Comparison of ENCODE assay signal across 8 cellular contexts in the genomic region with DNA sequence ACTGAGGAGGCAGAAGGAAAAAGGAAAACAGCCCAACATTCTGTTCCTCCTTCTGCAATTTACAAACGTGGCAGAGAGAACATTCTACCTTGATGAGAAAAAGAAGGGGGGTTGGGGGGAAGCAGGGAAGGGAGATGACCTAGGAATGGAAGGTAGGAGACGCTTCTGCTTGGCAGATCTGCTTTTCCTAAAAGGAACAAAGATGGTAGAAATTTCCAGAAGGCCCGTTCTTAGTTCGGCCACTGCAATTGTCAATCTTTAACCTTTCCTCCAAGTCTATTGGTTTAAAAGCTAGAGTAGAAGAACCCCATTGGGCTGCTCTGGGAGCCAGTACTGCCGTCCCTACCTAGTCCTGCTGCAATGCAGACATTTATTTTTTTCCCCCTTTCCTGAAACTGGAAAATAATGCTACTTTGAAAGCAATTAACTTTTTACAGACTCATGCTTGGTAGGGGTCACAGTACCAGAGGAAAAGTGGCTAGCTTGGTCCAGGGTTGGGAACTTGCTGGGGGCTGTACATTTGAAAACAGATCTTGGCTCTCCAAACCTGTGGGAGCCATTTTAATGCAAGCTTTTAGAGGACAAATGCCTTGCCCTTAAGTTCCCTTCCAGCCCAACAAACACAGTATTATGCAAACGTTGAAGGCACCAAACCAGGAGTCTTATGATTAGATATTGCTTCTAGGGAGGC. TPM values are rescaled to one million over a fixed set of nuclear protein-coding genes. Genes with fewer than 3 reads are reported as not detected.
A peak's percentile ranks its signal among the peaks of the same experiment; 100 is the strongest.
DNase-seq lines count a peak whose midpoint lies in the region; ATAC-seq, FAIRE-seq and TF ChIP-seq lines count a peak whose summit lies in the region.

No MANE protein-coding gene starts in this region.

- H3K27me3 ChIP-seq in A673 (replicated peaks; ENCODE audit: insufficient read depth, low read depth, low read length, poor library complexity), result no peaks in the 10 kb centered on the region
- H3K27me3 ChIP-seq in HUES6 (ENCODE audit: control insufficient read depth, insufficient read depth, low read length), result no peaks in the 10 kb centered on the region
- no peaks in the 10 kb centered on the region; a peak in 1 of 5 replicates for H3K27me3 ChIP-seq in HepG2 (ENCODE audit: control insufficient read depth in 1 of 2, insufficient read depth in 2 of 2, low read length in 2 of 2)
- no peaks in the 10 kb centered on the region for H3K27me3 ChIP-seq in vagina

- intact Hi-C loops in A673 (cut with micrococcal nuclease; ENCODE audit: unreplicated experiment) (no loop called here), HepG2 (cut with micrococcal nuclease; ENCODE audit: unreplicated experiment) (no loop called here), vagina (cut with DNase I) (no loop called here)

- in situ Hi-C loops in HepG2 (cut with HindIII; ENCODE audit: extremely low pct_ligation_motif_present, low pct_unique_long_range_greater_than_20kb), result no loop called here

- peaks cover 43% of the 10 kb centered on the region for H4K20me1 ChIP-seq in HepG2 (ENCODE audit: insufficient read depth, low read length)

- BruUV-seq in A673 (replicated peaks; lab: Mats Ljungman, UMichigan), result no TSS peak
- BruUV-seq in HepG2 (replicated peaks; lab: Mats Ljungman, UMichigan), result no TSS peak

- TF ChIP-seq EP300 in HepG2 (IDR thresholded peaks at IDR 0.05; ENCODE audit: low read depth in 2 of 2, low read length in 2 of 2) (0 out of 4 replicates have a peak, but pooled peaks of 1 of the 2 experiments have one; percentile 5), HepG2 (CRISPR knock-in tag; IDR thresholded peaks at IDR 0.05; ENCODE audit: borderline replicate concordance) (no peak)

- no peak for FAIRE-seq in HepG2 (lab: Jason Lieb, UNC)

- DNase-seq in A673 (ENCODE audit: low spot score) (no peak), HepG2 (ENCODE audit: low spot score) (no peak), vagina (ENCODE audit: extremely low spot score in 2 of 2) (no peak), LoVo (ENCODE audit: low spot score) (no peak)

- TF ChIP-seq CTCF in A673 (conservative IDR thresholded peaks at IDR 0.05; ENCODE audit: low read depth, low read length) (no peak), HepG2 (CRISPR knock-in tag; IDR thresholded peaks at IDR 0.05) (no peak), vagina (IDR thresholded peaks at IDR 0.05) (no peak)

- CTCF ChIA-PET in A673 (lab: Charles Lee), result no interaction called here
- CTCF ChIA-PET in HepG2 (lab: Yijun Ruan, JAX; ENCODE audit: low intra/inter-chr PET ratio, low total read pairs), result interaction anchor here (1.7 kb wide), 1 partner anchor 30 kb away, joined by 7 read pairs; no protein-coding TSS in a partner anchor

- H3K4me2 ChIP-seq in HepG2 (ENCODE audit: low read depth, low read length), result peak overlapping the region; percentile 91

- peak overlapping the region; percentile 97 for H3K27ac ChIP-seq in A673 (ENCODE audit: low read depth, low read length, poor library complexity, severe bottlenecking)
- H3K27ac ChIP-seq in HUES6 (ENCODE audit: low read depth, low read length), result peak overlapping the region; percentile 95
- H3K27ac ChIP-seq in angular gyrus (ENCODE audit: low read depth, low read length), result peak overlapping the region; percentile 100
- H3K27ac ChIP-seq in HepG2 (ENCODE audit: extremely low read length, insufficient read depth, low read length), result peak overlapping the region; percentile 99
- peak overlapping the region; percentile 99 for H3K27ac ChIP-seq in vagina

- no peak for TF ChIP-seq RAD21 in HepG2 (CRISPR knock-in tag; IDR thresholded peaks at IDR 0.05)

- H2AFZ ChIP-seq in HepG2 (ENCODE audit: low read length), result no peak overlapping the region

- no peaks in the 10 kb centered on the region for H3K9me3 ChIP-seq in A673 (ENCODE audit: low read depth, low read length, poor library complexity, severe bottlenecking)
- no peaks in the 10 kb centered on the region for H3K9me3 ChIP-seq in HUES6 (ENCODE audit: control insufficient read depth, insufficient read depth, low read depth, low read length)
- no peaks in the 10 kb centered on the region for H3K9me3 ChIP-seq in HepG2 (ENCODE audit: low read length)
- H3K9me3 ChIP-seq in vagina, result no peaks in the 10 kb centered on the region

- peak overlapping the region; percentile 32 for H3K4me3 ChIP-seq in A673 (ENCODE audit: low read depth, low read length, poor library complexity, severe bottlenecking)
- H3K4me3 ChIP-seq in HUES6 (ENCODE audit: low read depth, low read length), result peak overlapping the region; percentile 54; the same call in 1 of the 2 replicates
- peak overlapping the region; percentile 72 to 81 (median 73) for H3K4me3 ChIP-seq in HepG2 (replicated peaks in 1 of 3; ENCODE audit: insufficient read depth in 1 of 3, low read depth in 2 of 3, low read length in 3 of 3)
- peak overlapping the region; percentile 23 to 36 for H3K4me3 ChIP-seq in vagina

- H3K79me2 ChIP-seq in HepG2 (ENCODE audit: insufficient read depth, low read length), result peaks cover 84% of the 10 kb centered on the region

- H3K4me1 ChIP-seq in A673 (ENCODE audit: insufficient read depth, low read length, poor library complexity, severe bottlenecking), result peaks cover 76% of the 10 kb centered on the region
- H3K4me1 ChIP-seq in HUES6 (ENCODE audit: control insufficient read depth, insufficient read depth, low read length), result peaks cover 97% of the 10 kb centered on the region
- peaks cover 80% of the 10 kb centered on the region for H3K4me1 ChIP-seq in HepG2 (ENCODE audit: insufficient read depth, low read length)
- peaks cover 100% of the 10 kb centered on the region for H3K4me1 ChIP-seq in vagina

- H3K36me3 ChIP-seq in A673 (ENCODE audit: insufficient read depth, low read length, poor library complexity, severe bottlenecking), result no peaks in the 10 kb centered on the region
- peaks cover 18% of the 10 kb centered on the region; the same call in 1 of the 2 replicates for H3K36me3 ChIP-seq in HUES6 (ENCODE audit: control insufficient read depth, insufficient read depth, low read length)
- peaks cover 5 to 28% of the 10 kb centered on the region in 2 experiments for H3K36me3 ChIP-seq in HepG2 (replicated peaks in 1 of 2; ENCODE audit: control insufficient read depth in 1 of 2, insufficient read depth in 2 of 2, low read length in 2 of 2)
- H3K36me3 ChIP-seq in vagina, result no peaks in the 10 kb centered on the region

- no peak for ATAC-seq in HepG2
- no peak for ATAC-seq in GM21423 (IDR thresholded peaks at IDR 0.05; ENCODE audit: unreplicated experiment)
- ATAC-seq in GM18868 (IDR thresholded peaks at IDR 0.05; ENCODE audit: unreplicated experiment), result no peak

- H3K9ac ChIP-seq in HUES6 (ENCODE audit: low read length) (peak overlapping the region; percentile 89), HepG2 (ENCODE audit: insufficient read depth, low read depth, low read length) (peak overlapping the region; percentile 99)

- 41% methylated on average over 6 of the region's 6 CpGs for WGBS in HepG2 (ENCODE audit: low lambda C conversion rate)

- POLR2A ChIA-PET in A673 (lab: Charles Lee; ENCODE audit: low non-redundant PET), result no interaction called here
- POLR2A ChIA-PET in HepG2 (lab: Yijun Ruan, JAX), result interaction anchor here (1.0 to 13.6 kb wide), 10 partner anchors 6 to 153 kb away, joined by 3 to 624 read pairs (median 95); no protein-coding TSS in a partner anchor

- TF ChIP-seq POLR2A in HepG2 (IDR thresholded peaks at IDR 0.05; ENCODE audit: insufficient read depth in 1 of 2, low read depth in 2 of 2, low read length in 2 of 2), result peak in 1 of 2 experiments; percentile 32; a peak in 1 of 4 replicates
- TF ChIP-seq POLR2A in vagina (IDR thresholded peaks at IDR 0.05), result no peak

TF ChIP-seq in HepG2, 621 proteins besides CTCF, POLR2A, EP300 and RAD21 (continues in another document):
- TF ChIP-seq ZGPAT (CRISPR knock-in tag; IDR thresholded peaks at IDR 0.05) (peak; percentile 34; the same call in 1 of the 2 replicates), HDAC2 (CRISPR knock-in tag; IDR thresholded peaks at IDR 0.05) (0 out of 2 replicates have a peak, but pooled peaks have one; percentile 40), ZNF230 (CRISPR knock-in tag; IDR thresholded peaks at IDR 0.05) (no peak), PTBP1 (IDR thresholded peaks at IDR 0.05; ENCODE audit: low read depth, low read length, poor library complexity, severe bottlenecking) (no peak), ZNF878 (CRISPR knock-in tag; IDR thresholded peaks at IDR 0.05) (peak; percentile 93)

RNA-seq across cellular contexts. Expression of gene ZMYND8, which starts 2.7 kb away (rescaled TPM):
- total RNA-seq in A673 (2021), result 31.3 and 35.2 TPM in 2 replicates
- 53.9 and 71.9 TPM in 2 replicates for total RNA-seq in HepG2 (2016; rRNA removed; fragmentation: Illumina TruSeq; extraction: Trizol)
- total RNA-seq in HepG2 (2016; cell fraction: cytosol; rRNA removed; fragmentation: Illumina TruSeq; extraction: Trizol; ENCODE audit: low read depth), result 45.3 and 50.7 TPM in 2 replicates
- 54.7 and 64.5 TPM in 2 replicates for total RNA-seq in HepG2 (2016; cell fraction: insoluble cytoplasmic fraction; rRNA removed; fragmentation: Illumina TruSeq; extraction: Trizol)
- 30.6 and 34.0 TPM in 2 replicates for total RNA-seq in HepG2 (2016; cell fraction: membrane; rRNA removed; fragmentation: Illumina TruSeq; extraction: Trizol)
- 90.9 and 106 TPM in 2 replicates for total RNA-seq in HepG2 (2016; cell fraction: nucleus; rRNA removed; fragmentation: Illumina TruSeq; extraction: Trizol)
- 81.4 and 84.7 TPM in 2 replicates for polyA plus RNA-seq in HepG2 (2011; rRNA removed)
- 41.2 and 45.2 TPM in 2 replicates for polyA plus RNA-seq in HepG2 (2011; cell fraction: cytosol; rRNA removed)
- 139 and 149 TPM in 2 replicates for polyA plus RNA-seq in HepG2 (2011; cell fraction: nucleus; rRNA removed)
- polyA plus RNA-seq in HepG2 (2012), result 50.4 and 60.2 TPM in 2 replicates
- polyA plus RNA-seq in HepG2 (2016; cell fraction: cytosol; fragmentation: Illumina TruSeq; extraction: Trizol; ENCODE audit: low read depth), result 1.9 and 2.5 TPM in 2 replicates
- polyA plus RNA-seq in HepG2 (2016; cell fraction: insoluble cytoplasmic fraction; fragmentation: Illumina TruSeq; extraction: Trizol; ENCODE audit: low read depth), result 42.7 and 55.7 TPM in 2 replicates
- 7.9 and 9.1 TPM in 2 replicates for polyA plus RNA-seq in HepG2 (2016; cell fraction: membrane; fragmentation: Illumina TruSeq; extraction: Trizol; ENCODE audit: low read depth)
- 103 and 106 TPM in 2 replicates for polyA plus RNA-seq in HepG2 (2016; cell fraction: nucleus; fragmentation: Illumina TruSeq; extraction: Trizol; ENCODE audit: insufficient read depth, low read depth)
- polyA minus RNA-seq in HepG2 (2011; rRNA and poly(A)+ RNA removed; ENCODE audit: low replicate concordance), result 14.1 and 79.4 TPM in 2 replicates
- polyA minus RNA-seq in HepG2 (2011; cell fraction: cytosol; rRNA and poly(A)+ RNA removed), result 66.7 and 69.5 TPM in 2 replicates
- polyA minus RNA-seq in HepG2 (2011; cell fraction: nucleus; rRNA and poly(A)+ RNA removed), result 190 and 220 TPM in 2 replicates
- 91.1 TPM for total RNA-seq in vagina
